In the genomic region with DNA sequence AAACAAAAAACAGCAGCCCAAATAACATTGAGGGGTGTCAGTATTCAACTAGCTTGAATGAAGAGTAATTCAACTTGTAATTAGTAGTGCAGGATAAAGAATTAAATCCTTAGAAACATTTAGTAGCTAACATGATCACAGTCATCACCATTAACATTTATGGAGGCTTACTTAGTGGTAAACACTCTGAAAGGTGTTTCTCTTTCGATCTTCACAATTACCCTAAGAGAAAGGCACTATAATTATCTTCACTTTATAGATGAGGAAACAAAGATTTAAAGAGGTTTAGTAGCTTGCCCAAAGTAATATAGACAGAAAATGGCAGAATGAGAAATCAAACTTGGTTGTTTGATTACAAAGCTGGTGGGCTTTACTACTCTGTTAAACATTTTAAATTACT, we compare ENCODE assay signal across 11 cellular contexts.
A peak's percentile ranks its signal among the peaks of the same experiment; 100 is the strongest.
DNase-seq lines count a peak whose midpoint lies in the region; ATAC-seq and TF ChIP-seq lines count a peak whose summit lies in the region.
"Had no signal": no experiment of that assay in that cellular context is flagged by ENCODE, and none has a peak within 500 bp of the region (broad histone marks: within the 10 kb centered on the region; RNA-seq: fewer than 3 reads in every experiment).

No MANE protein-coding gene starts in this region.

- no peaks in the 10 kb centered on the region for H3K36me3 ChIP-seq in MM.1S (replicated peaks; ENCODE audit: insufficient read depth, low read length)

- no peaks in the 10 kb centered on the region for H3K9me3 ChIP-seq in MM.1S (replicated peaks; ENCODE audit: insufficient read depth, low read length)

- TF ChIP-seq CTCF in MM.1S (IDR thresholded peaks at IDR 0.05; ENCODE audit: low read length): no peak

- ATAC-seq in left colon (peak; percentile 89), HG02571 (IDR thresholded peaks at IDR 0.05; ENCODE audit: unreplicated experiment) (no peak)
- ATAC-seq: GM23338, HCT116 had no signal

- H3K4me3 ChIP-seq in MM.1S (ENCODE audit: low read length): no peak overlapping the region
- H3K4me3 ChIP-seq: GM23338 had no signal

- H2AFZ ChIP-seq in MM.1S (ENCODE audit: low read length): no peak overlapping the region
- H2AFZ ChIP-seq: GM23338 had no signal

- H3F3A ChIP-seq in MM.1S (ENCODE audit: insufficient read depth, low read length): no peaks in the 10 kb centered on the region

- H3K9me2 ChIP-seq in MM.1S (replicated peaks; ENCODE audit: insufficient read depth, low read length): no peaks in the 10 kb centered on the region

- no peaks in the 10 kb centered on the region for H3K79me2 ChIP-seq in MM.1S (ENCODE audit: low read length)

- 0 out of 2 replicates have a peak overlapping the region, but pooled peaks have one; percentile 10 for H3K4me2 ChIP-seq in MM.1S (ENCODE audit: low read depth, low read length)
- H3K4me2 ChIP-seq: GM23338 had no signal

- DNase-seq in MM.1S: peak; percentile 29
- peak; percentile 10 for DNase-seq in NCI-H748 (lab: John Stamatoyannopoulos, UW; ENCODE audit: unreplicated experiment)
- no peak for DNase-seq in left colon
- no peak for DNase-seq in activated naive CD4-positive, alpha-beta T cell (lab: John Stamatoyannopoulos, UW)
- no peak for DNase-seq in glomerular visceral epithelial cell (ENCODE audit: extremely low spot score)
- DNase-seq: CD4-positive, alpha-beta memory T cell; DND-41; H9 had no signal

- no peaks in the 10 kb centered on the region for H3K27me3 ChIP-seq in MM.1S (replicated peaks; ENCODE audit: insufficient read depth, low read length)

- no peak overlapping the region for H3K9ac ChIP-seq in MM.1S (ENCODE audit: low read length)

- peaks cover 5% of the 10 kb centered on the region; the same call in 1 of the 2 replicates for H3K4me1 ChIP-seq in MM.1S (ENCODE audit: low read length)

- intact Hi-C loops in left colon (cut with DNase I, micrococcal nuclease): no loop called here

- no peak overlapping the region for H3K27ac ChIP-seq in MM.1S (ENCODE audit: low read length)

- H4K20me1 ChIP-seq in MM.1S (ENCODE audit: insufficient read depth, low read length): no peaks in the 10 kb centered on the region

Comparison
In these comparisons a context has a peak if more than half of its experiments do, and no peak if none do; other contexts are left out.
1. DNase-seq: peak in MM.1S (single experiment) and NCI-H748 (single experiment); none in left colon (0 of 2), activated naive CD4-positive, alpha-beta T cell (0 of 4) and glomerular visceral epithelial cell (single experiment).